In genomic region chr1:168733241-168733640, GRCh38 we compare ENCODE assay signal across 11 cellular contexts. TPM values are rescaled to one million over a fixed set of nuclear protein-coding genes. Genes with fewer than 3 reads are reported as not detected.
"Had no signal": no experiment of that assay in that cellular context is flagged by ENCODE, and none has a peak within 500 bp of the region (broad histone marks: within the 10 kb centered on the region; RNA-seq: fewer than 3 reads in every experiment).

No MANE protein-coding gene starts in this region.

- H3K9me3 ChIP-seq: HAP-1 had no signal

- H3K27ac Mint-ChIP-seq: HFFc6 had no signal

- H3K36me3 ChIP-seq: HAP-1 had no signal

- H2AFZ ChIP-seq: GM23248 had no signal

- H3K4me1 ChIP-seq: HAP-1 had no signal

- H3K4me1 Mint-ChIP-seq: IgD-negative memory B cell had no signal

- ATAC-seq: HCT116, HepG2 had no signal

- DNase-seq: GM23248, GOT3, H7, HFFc6, KBM-7 had no signal

- H3K9me3 Mint-ChIP-seq: HFFc6 had no signal

- H3K27ac ChIP-seq: GM23248, HL-60 had no signal

- H3K4me3 Mint-ChIP-seq: HFFc6, IgD-negative memory B cell had no signal

- H3K4me3 ChIP-seq: GM23248, HAP-1 had no signal

- H3K36me3 Mint-ChIP-seq: IgD-negative memory B cell had no signal

- H3K27me3 Mint-ChIP-seq: IgD-negative memory B cell had no signal

- FAIRE-seq: HepG2 had no signal

RNA-seq across cellular contexts. Expression of gene DPT, which starts 4.2 kb away (rescaled TPM):
- total RNA-seq: H7, HepG2, HFFc6, HT1080 had no signal
- polyA plus RNA-seq: IgD-negative memory B cell had no signal
